In genomic region chr12:95998611-95999300, GRCh38 we compare ENCODE assay signal across 8 cellular contexts. TPM values are rescaled to one million over a fixed set of nuclear protein-coding genes. Genes with fewer than 3 reads are reported as not detected.
DNase-seq lines count a peak whose midpoint lies in the region; ATAC-seq and TF ChIP-seq lines count a peak whose summit lies in the region.

No MANE protein-coding gene starts in this region.

- H3K27me3 ChIP-seq in esophagus muscularis mucosa (no peaks in the 10 kb centered on the region), uterus (no peaks in the 10 kb centered on the region)

- peak; percentile 83 for ATAC-seq in GM19438 (IDR thresholded peaks at IDR 0.05; ENCODE audit: low read depth, unreplicated experiment)
- ATAC-seq in HG03432 (IDR thresholded peaks at IDR 0.05; ENCODE audit: unreplicated experiment), result peak; percentile 97

- no peak overlapping the region for H3K4me3 Mint-ChIP-seq in nephron

- intact Hi-C loops in esophagus muscularis mucosa (cut with DNase I) (loop anchor here (1.0 to 10.0 kb wide), 3 partner anchors 79 to 416 kb away; no protein-coding TSS in a partner anchor), uterus (cut with DNase I; ENCODE audit: low total_unique reads) (no loop called here)

- H3K4me1 ChIP-seq in esophagus muscularis mucosa (peaks cover 0 to 12% (median 2%) of the 10 kb centered on the region in 4 donors), uterus (no peaks in the 10 kb centered on the region)

- TF ChIP-seq POLR2A in esophagus muscularis mucosa (IDR thresholded peaks at IDR 0.05; ENCODE audit: low read depth) (no peak), uterus (IDR thresholded peaks at IDR 0.05) (no peak)

- H3K27ac Mint-ChIP-seq in nephron, result no peak overlapping the region

- H3K36me3 ChIP-seq in esophagus muscularis mucosa (peaks cover 15 to 44% (median 27%) of the 10 kb centered on the region in 4 donors), uterus (no peaks in the 10 kb centered on the region)

- TF ChIP-seq CTCF in esophagus muscularis mucosa (IDR thresholded peaks at IDR 0.05), result peak; percentile 63 to 75 (median 73)
- peak; percentile 52 to 72 (median 72) for TF ChIP-seq CTCF in nephron (IDR thresholded peaks at IDR 0.05; ENCODE audit: unreplicated experiment in 3 of 3)
- TF ChIP-seq CTCF in uterus (IDR thresholded peaks at IDR 0.05), result peak; percentile 38 to 60 (median 56)

- H3K27me3 Mint-ChIP-seq in nephron (ENCODE audit: low read depth), result no peaks in the 10 kb centered on the region

- TF ChIP-seq EP300 in esophagus muscularis mucosa (IDR thresholded peaks at IDR 0.05), result no peak

- no peak overlapping the region for H3K27ac ChIP-seq in esophagus muscularis mucosa (replicated peaks in 1 of 4)
- H3K27ac ChIP-seq in uterus, result no peak overlapping the region

- WGBS in esophagus muscularis mucosa, result 27% methylated on average over 7 of the region's 7 CpGs

- H3K4me1 Mint-ChIP-seq in nephron, result no peaks in the 10 kb centered on the region

- DNase-seq in DMS153 (lab: John Stamatoyannopoulos, UW) (peak; percentile 43), NCI-H748 (lab: John Stamatoyannopoulos, UW; ENCODE audit: unreplicated experiment) (peak; percentile 74), esophagus muscularis mucosa (ENCODE audit: extremely low spot score) (no peak), uterus (no peak)
- DNase-seq in activated CD4-positive, alpha-beta T cell treated with anti-CD3 and anti-CD28 coated beads, Interleukin-2, amount 50 U/mL, for 48 hours, result peak; percentile 17 to 44

- H3K4me3 ChIP-seq in esophagus muscularis mucosa (no peak overlapping the region), uterus (no peak overlapping the region)

- peaks cover 17% of the 10 kb centered on the region for H3K36me3 Mint-ChIP-seq in nephron (ENCODE audit: low read depth)

- H3K9me3 Mint-ChIP-seq in nephron, result no peaks in the 10 kb centered on the region

- H3K9me3 ChIP-seq in esophagus muscularis mucosa (no peaks in the 10 kb centered on the region), uterus (no peaks in the 10 kb centered on the region)

RNA-seq across cellular contexts. Expression of gene HAL, which starts 2.6 kb away (rescaled TPM):
- total RNA-seq in esophagus muscularis mucosa, result 1 to 10 TPM in 1 of 4 donors, not detected in 3; 1.2 TPM
- 1 to 10 TPM in 1 of 4 donors, under 1 TPM in 1, not detected in 2; 0.29 to 1.1 TPM for total RNA-seq in uterus

RNA-seq across cellular contexts. Expression of gene LTA4H, which starts 36.6 kb away (rescaled TPM):
- total RNA-seq in esophagus muscularis mucosa (10 to 100 TPM; 47.8 to 75.0 (median 64.5) TPM), uterus (100 to 1,000 TPM in 1 of 4 donors, 10 to 100 TPM in 3; 52.9 to 121 (median 70.9) TPM)

RNA-seq across cellular contexts. Expression of gene AMDHD1, which starts 55.6 kb away (rescaled TPM):
- total RNA-seq in esophagus muscularis mucosa (under 1 TPM in 3 of 4 donors, not detected in 1; 0.17 to 0.66 (median 0.52) TPM), uterus (1 to 10 TPM in 2 of 4 donors, under 1 TPM in 1, not detected in 1; 0.26 to 1.8 (median 1.1) TPM)

RNA-seq across cellular contexts. Expression of gene CCDC38, which starts 56.3 kb away (rescaled TPM):
- total RNA-seq in esophagus muscularis mucosa, result under 1 TPM in 1 of 4 donors, not detected in 3; 0.17 TPM
- under 1 TPM in 1 of 4 donors, not detected in 3; 0.49 TPM for total RNA-seq in uterus

Comparison
In these comparisons a context has a peak if more than half of its experiments do, and no peak if none do; other contexts are left out.
1. DNase-seq: peak in DMS153 (single experiment), NCI-H748 (single experiment) and activated CD4-positive, alpha-beta T cell treated with anti-CD3 and anti-CD28 coated beads, Interleukin-2, amount 50 U/mL, for 48 hours (2 of 2); none in esophagus muscularis mucosa (single experiment) and uterus (0 of 2).
2. Peak in every context shown above with its lines, with median percentiles within 50 percentile points of each other: CTCF ChIP-seq.